In the genomic region with DNA sequence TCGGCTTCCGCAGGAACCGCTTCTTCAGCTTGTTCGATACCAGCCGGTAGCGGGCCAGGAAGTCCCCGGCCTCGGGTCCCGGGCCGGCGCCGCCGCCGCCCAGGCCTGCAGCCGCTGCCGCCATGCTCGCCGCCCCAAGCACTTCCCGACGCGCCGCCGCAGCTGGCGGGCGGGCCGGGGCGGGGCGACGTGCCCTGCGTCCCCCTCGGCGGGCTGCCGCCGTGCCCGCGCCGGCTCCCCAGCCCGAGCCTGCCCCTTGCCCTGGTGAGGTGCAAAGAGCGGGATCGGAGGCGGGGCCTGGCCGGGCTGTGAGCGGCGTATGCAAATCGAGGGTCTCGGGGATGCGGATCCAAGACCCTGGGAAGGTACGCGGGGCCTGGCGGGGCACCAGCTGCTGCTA, we compare ENCODE assay signal across 8 cellular contexts. TPM values are rescaled to one million over a fixed set of nuclear protein-coding genes. Genes with fewer than 3 reads are reported as not detected.
DNase-seq lines count a peak whose midpoint lies in the region; ATAC-seq, FAIRE-seq and TF ChIP-seq lines count a peak whose summit lies in the region.
"Not testable (repeated sequence)": the region's sequence is repeated elsewhere in the genome, so short reads cannot be mapped to it uniquely, and the experiment has no call there.

F8A3 (minus strand) TSS at position 144 of the 400 bp plus-strand sequence; CDS start at position 124, 20 bp downstream.

- H3K36me3 ChIP-seq in naive thymus-derived CD4-positive, alpha-beta T cell (ENCODE audit: control insufficient read depth in 2 of 3, insufficient read depth in 3 of 3, low read length in 3 of 3): not testable (repeated sequence)

- CTCF ChIA-PET in A549 (lab: Yijun Ruan, JAX); naive thymus-derived CD4-positive, alpha-beta T cell (lab: Charles Lee): not testable (repeated sequence)

- not testable (repeated sequence) for H3K9me3 ChIP-seq in A549; T-helper 17 cell (ENCODE audit: control insufficient read depth, low read length, poor library complexity, severe bottlenecking); naive thymus-derived CD4-positive, alpha-beta T cell (ENCODE audit: control insufficient read depth in 2 of 3, low read length in 3 of 3)

- H3K27me3 Mint-ChIP-seq in T-helper 17 cell; effector memory CD8-positive, alpha-beta T cell; naive thymus-derived CD4-positive, alpha-beta T cell: not testable (repeated sequence)

- not testable (repeated sequence) for H3K4me1 Mint-ChIP-seq in T-helper 17 cell; effector memory CD8-positive, alpha-beta T cell (ENCODE audit: low read depth in 2 of 2); naive thymus-derived CD4-positive, alpha-beta T cell

- peak; percentile 89 to 96 for ATAC-seq in A549
- ATAC-seq in GM19025 (IDR thresholded peaks at IDR 0.05; ENCODE audit: low read depth, unreplicated experiment): peak; percentile 75
- ATAC-seq in GM21529 (IDR thresholded peaks at IDR 0.05; ENCODE audit: unreplicated experiment): peak; percentile 75
- peak; percentile 76 for ATAC-seq in HG02885 (IDR thresholded peaks at IDR 0.05; ENCODE audit: poor library complexity, unreplicated experiment)
- ATAC-seq in HG03378 (IDR thresholded peaks at IDR 0.05; ENCODE audit: unreplicated experiment): peak; percentile 57
- peak; percentile 78 for ATAC-seq in T-helper 17 cell
- ATAC-seq in effector memory CD8-positive, alpha-beta T cell (replicated peaks): peak; percentile 71
- ATAC-seq in naive thymus-derived CD4-positive, alpha-beta T cell: peak; percentile 79

- not testable (repeated sequence) for H3K36me3 Mint-ChIP-seq in T-helper 17 cell (ENCODE audit: low read depth); effector memory CD8-positive, alpha-beta T cell (ENCODE audit: insufficient read depth); naive thymus-derived CD4-positive, alpha-beta T cell

- not testable (repeated sequence) for TF ChIP-seq RAD21 in A549 (conservative IDR thresholded peaks at IDR 0.05 in 1 of 2, IDR thresholded peaks at IDR 0.05 in 1 of 2)

- TF ChIP-seq POLR2A in A549 (IDR thresholded peaks at IDR 0.05; ENCODE audit: low read length): not testable (repeated sequence)

- TF ChIP-seq CTCF in A549 (IDR thresholded peaks at IDR 0.05): not testable (repeated sequence)

- FAIRE-seq in A549 (lab: Jason Lieb, UNC): not testable (repeated sequence)

- TF ChIP-seq EP300 in A549 (IDR thresholded peaks at IDR 0.05): not testable (repeated sequence)

- H3K9me3 Mint-ChIP-seq in effector memory CD8-positive, alpha-beta T cell; naive thymus-derived CD4-positive, alpha-beta T cell: not testable (repeated sequence)

- H3K27ac Mint-ChIP-seq in T-helper 17 cell; effector memory CD8-positive, alpha-beta T cell; naive thymus-derived CD4-positive, alpha-beta T cell: not testable (repeated sequence)

- H3K27me3 ChIP-seq in naive thymus-derived CD4-positive, alpha-beta T cell (ENCODE audit: control insufficient read depth in 2 of 2, insufficient read depth in 2 of 2, low read length in 2 of 2): not testable (repeated sequence)

- not testable (repeated sequence) for H3K27ac ChIP-seq in A549; naive thymus-derived CD4-positive, alpha-beta T cell (ENCODE audit: low read depth, low read length)

- POLR2A ChIA-PET in A549 (lab: Yijun Ruan, JAX); naive thymus-derived CD4-positive, alpha-beta T cell (lab: Charles Lee): not testable (repeated sequence)

- H3K4me3 Mint-ChIP-seq in T-helper 17 cell; effector memory CD8-positive, alpha-beta T cell; naive thymus-derived CD4-positive, alpha-beta T cell: not testable (repeated sequence)

- not testable (repeated sequence) for H3K4me3 ChIP-seq in A549; naive thymus-derived CD4-positive, alpha-beta T cell (ENCODE audit: low read length)

- H3K4me2 ChIP-seq in A549: not testable (repeated sequence)

- DNase-seq in A549 (ENCODE audit: low read depth in 1 of 2, low spot score in 1 of 2); T-helper 17 cell; effector memory CD8-positive, alpha-beta T cell; naive thymus-derived CD4-positive, alpha-beta T cell: not testable (repeated sequence)

- intact Hi-C loops in naive thymus-derived CD4-positive, alpha-beta T cell (cut with micrococcal nuclease): not testable (repeated sequence)

- WGBS in A549 (ENCODE audit: missing lambda C conversion rate): no CpG with 5 or more reads among the region's 50 CpGs

- H3K4me1 ChIP-seq in A549; naive thymus-derived CD4-positive, alpha-beta T cell (ENCODE audit: control insufficient read depth in 2 of 2, insufficient read depth in 2 of 2, low read length in 2 of 2): not testable (repeated sequence)

RNA-seq across cellular contexts. Expression of gene F8A3, which starts in this region (rescaled TPM):
- polyA plus RNA-seq in A549 (2011; rRNA removed) (0.05 and 0.11 TPM in 2 replicates), A549 (2017; fragmentation: RNase III; extraction: RNeasy Plus Mini Kit Qiagen cat#74134 plus additional on column Dnase treatment) (1.4 to 1.9 TPM (median 1.7 TPM) in 3 replicates)
- 0.21 and 0.87 TPM in 2 replicates for polyA plus RNA-seq in A549 (2012; cell fraction: cytosol; rRNA removed)
- polyA plus RNA-seq in A549 (2012; cell fraction: nucleus; rRNA removed): 0.68 TPM in 1 of 2 replicates, not detected in the other
- polyA minus RNA-seq in A549 (2011; rRNA and poly(A)+ RNA removed): not detected in 2 replicates
- 10 to 100 TPM; 17.4 to 19.0 TPM for total RNA-seq in T-helper 17 cell
- 10 to 100 TPM in 3 of 5 experiments, under 1 TPM in 2; 0.38 to 21.7 (median 18.7) TPM for total RNA-seq in naive thymus-derived CD4-positive, alpha-beta T cell
- 10 to 100 TPM in 1 of 2 donors, 1 to 10 TPM in 1; 7.2 to 16.2 TPM for polyA plus RNA-seq in naive thymus-derived CD4-positive, alpha-beta T cell
